Comparison of ENCODE assay signal across 13 cellular contexts in genomic region chr17:4176803-4177472, GRCh38. TPM values are rescaled to one million over a fixed set of nuclear protein-coding genes. Genes with fewer than 3 reads are reported as not detected.
DNase-seq lines count a peak whose midpoint lies in the region; ATAC-seq and TF ChIP-seq lines count a peak whose summit lies in the region.
"Had no signal": no experiment of that assay in that cellular context is flagged by ENCODE, and none has a peak within 500 bp of the region (broad histone marks: within the 10 kb centered on the region; RNA-seq: fewer than 3 reads in every experiment).

No MANE protein-coding gene starts in this region.

- H3K27ac ChIP-seq in body of pancreas (no peak overlapping the region), uterus (no peak overlapping the region)
- H3K27ac ChIP-seq: neural progenitor cell had no signal

- CTCF ChIA-PET in activated CD8-positive, alpha-beta T cell treated with anti-CD3 and anti-CD28 coated beads for 36 hours (lab: Charles Lee) = interaction anchor here (1.4 to 1.5 kb wide), 3 partner anchors 23 to 263 kb away, joined by 3 to 6 read pairs (median 5); no protein-coding TSS in a partner anchor

- H3K9me3 ChIP-seq in body of pancreas (no peaks in the 10 kb centered on the region), uterus (no peaks in the 10 kb centered on the region)

- H3K4me1 Mint-ChIP-seq in activated T-cell treated with anti-CD3 and anti-CD28 coated beads, Interleukin-2, amount 50 U/mL, for 4 hours (ENCODE audit: low read depth) = peaks cover 56% of the 10 kb centered on the region
- H3K4me1 Mint-ChIP-seq in activated CD8-positive, alpha-beta T cell treated with anti-CD3 and anti-CD28 coated beads for 36 hours (ENCODE audit: low read depth) = peaks cover 48% of the 10 kb centered on the region
- peaks cover 50% of the 10 kb centered on the region for H3K4me1 Mint-ChIP-seq in mesothelial cell of epicardium
- H3K4me1 Mint-ChIP-seq in stimulated activated naive CD8-positive, alpha-beta T cell treated with anti-CD3 and anti-CD28 coated beads, Interleukin-15, Interleukin-2, amounts not matched to agents 100 ng/mL and 50 ng/mL, for 24 hours (ENCODE audit: low read depth) = peaks cover 48% of the 10 kb centered on the region
- H3K4me1 Mint-ChIP-seq: brain, neural progenitor cell had no signal

- TF ChIP-seq CTCF in activated CD8-positive, alpha-beta T cell treated with anti-CD3 and anti-CD28 coated beads for 36 hours (IDR thresholded peaks at IDR 0.05) = no peak
- TF ChIP-seq CTCF in mesothelial cell of epicardium (IDR thresholded peaks at IDR 0.05; ENCODE audit: unreplicated experiment) = no peak
- TF ChIP-seq CTCF in body of pancreas (IDR thresholded peaks at IDR 0.05) = no peak
- TF ChIP-seq CTCF in uterus (IDR thresholded peaks at IDR 0.05) = no peak

- H3K4me1 ChIP-seq in body of pancreas = no peaks in the 10 kb centered on the region
- no peaks in the 10 kb centered on the region for H3K4me1 ChIP-seq in uterus
- H3K4me1 ChIP-seq: neural progenitor cell had no signal

- H3K36me3 ChIP-seq in body of pancreas (replicated peaks in 1 of 2; ENCODE audit: insufficient read depth in 1 of 2, low read depth in 2 of 2) = peaks cover 10 to 53% of the 10 kb centered on the region in 2 donors
- no peaks in the 10 kb centered on the region for H3K36me3 ChIP-seq in uterus
- H3K36me3 ChIP-seq: neural progenitor cell had no signal

- no peak overlapping the region for H3K4me3 ChIP-seq in body of pancreas
- H3K4me3 ChIP-seq in uterus = no peak overlapping the region
- H3K4me3 ChIP-seq: neural progenitor cell had no signal

- H3K27ac Mint-ChIP-seq in activated CD8-positive, alpha-beta T cell treated with anti-CD3 and anti-CD28 coated beads for 36 hours = peak overlapping the region; percentile 98
- peak overlapping the region; percentile 96 for H3K27ac Mint-ChIP-seq in mesothelial cell of epicardium
- peak overlapping the region; percentile 87 for H3K27ac Mint-ChIP-seq in stimulated activated naive CD8-positive, alpha-beta T cell treated with anti-CD3 and anti-CD28 coated beads, Interleukin-15, Interleukin-2, amounts not matched to agents 100 ng/mL and 50 ng/mL, for 24 hours
- H3K27ac Mint-ChIP-seq: neural progenitor cell had no signal

- peak overlapping the region; percentile 72 for H3K4me3 Mint-ChIP-seq in activated T-cell treated with anti-CD3 and anti-CD28 coated beads, Interleukin-2, amount 50 U/mL, for 4 hours
- peak overlapping the region; percentile 60 for H3K4me3 Mint-ChIP-seq in activated CD8-positive, alpha-beta T cell treated with anti-CD3 and anti-CD28 coated beads for 36 hours
- peak overlapping the region; percentile 7 for H3K4me3 Mint-ChIP-seq in mesothelial cell of epicardium
- H3K4me3 Mint-ChIP-seq in stimulated activated naive CD8-positive, alpha-beta T cell treated with anti-CD3 and anti-CD28 coated beads, Interleukin-15, Interleukin-2, amounts not matched to agents 100 ng/mL and 50 ng/mL, for 24 hours = peak overlapping the region; percentile 74
- H3K4me3 Mint-ChIP-seq: brain, neural progenitor cell had no signal

- no peaks in the 10 kb centered on the region for H3K27me3 ChIP-seq in body of pancreas
- no peaks in the 10 kb centered on the region for H3K27me3 ChIP-seq in uterus
- H3K27me3 ChIP-seq: neural progenitor cell had no signal

- H3K9me3 Mint-ChIP-seq in activated T-cell treated with anti-CD3 and anti-CD28 coated beads, Interleukin-2, amount 50 U/mL, for 4 hours = no peaks in the 10 kb centered on the region
- no peaks in the 10 kb centered on the region for H3K9me3 Mint-ChIP-seq in activated CD8-positive, alpha-beta T cell treated with anti-CD3 and anti-CD28 coated beads for 36 hours
- H3K9me3 Mint-ChIP-seq in mesothelial cell of epicardium = no peaks in the 10 kb centered on the region
- H3K9me3 Mint-ChIP-seq in stimulated activated naive CD8-positive, alpha-beta T cell treated with anti-CD3 and anti-CD28 coated beads, Interleukin-15, Interleukin-2, amounts not matched to agents 100 ng/mL and 50 ng/mL, for 24 hours = no peaks in the 10 kb centered on the region
- H3K9me3 Mint-ChIP-seq: brain, neural progenitor cell had no signal

- intact Hi-C loops in activated CD8-positive, alpha-beta T cell treated with anti-CD3 and anti-CD28 coated beads for 36 hours (cut with micrococcal nuclease) = no loop called here
- intact Hi-C loops in body of pancreas (cut with DNase I) (no loop called here), uterus (cut with DNase I; ENCODE audit: low total_unique reads) (no loop called here)

- TF ChIP-seq POLR2A in body of pancreas (IDR thresholded peaks at IDR 0.05) (no peak), uterus (IDR thresholded peaks at IDR 0.05) (no peak)

- H3K27me3 Mint-ChIP-seq in activated T-cell treated with anti-CD3 and anti-CD28 coated beads, Interleukin-2, amount 50 U/mL, for 4 hours (ENCODE audit: low read depth) = no peaks in the 10 kb centered on the region
- no peaks in the 10 kb centered on the region for H3K27me3 Mint-ChIP-seq in activated CD8-positive, alpha-beta T cell treated with anti-CD3 and anti-CD28 coated beads for 36 hours
- no peaks in the 10 kb centered on the region for H3K27me3 Mint-ChIP-seq in mesothelial cell of epicardium (ENCODE audit: low read depth)
- no peaks in the 10 kb centered on the region for H3K27me3 Mint-ChIP-seq in stimulated activated naive CD8-positive, alpha-beta T cell treated with anti-CD3 and anti-CD28 coated beads, Interleukin-15, Interleukin-2, amounts not matched to agents 100 ng/mL and 50 ng/mL, for 24 hours
- H3K27me3 Mint-ChIP-seq: brain had no signal

- POLR2A ChIA-PET in activated CD8-positive, alpha-beta T cell treated with anti-CD3 and anti-CD28 coated beads for 36 hours (lab: Charles Lee) = interaction anchor here (1.2 to 3.3 kb wide), 5 partner anchors 10 to 790 kb away, joined by 3 to 25 read pairs (median 5); partner anchors contain the start of genes ANKFY1, CYB5D2 and ZZEF1

- ATAC-seq in activated T-cell treated with anti-CD3 and anti-CD28 coated beads, Interleukin-2, amount 50 U/mL, for 4 hours = peak in 1 of 2 donors; percentile 51
- peak; percentile 35 for ATAC-seq in activated CD8-positive, alpha-beta T cell treated with anti-CD3 and anti-CD28 coated beads for 36 hours
- ATAC-seq in body of pancreas (no peak), GM19023 (IDR thresholded peaks at IDR 0.05; ENCODE audit: unreplicated experiment) (no peak)

- no peak for DNase-seq in activated T-cell treated with anti-CD3 and anti-CD28 coated beads, Interleukin-2, amount 50 U/mL, for 4 hours
- DNase-seq in activated T-cell treated with anti-CD3 and anti-CD28 coated beads for 4 hours (no peak), mesothelial cell of epicardium (ENCODE audit: low spot score in 2 of 2, unreplicated experiment in 2 of 2) (no peak), body of pancreas (no peak), uterus (no peak)
- peak; percentile 57 for DNase-seq in activated CD8-positive, alpha-beta T cell treated with anti-CD3 and anti-CD28 coated beads for 36 hours
- DNase-seq: kidney glomerular epithelial cell, NCI-H526 treated with DMSO at 0.1 percent for 48 hours, T-helper 9 cell had no signal

- H3K36me3 Mint-ChIP-seq in activated T-cell treated with anti-CD3 and anti-CD28 coated beads, Interleukin-2, amount 50 U/mL, for 4 hours (ENCODE audit: insufficient read depth) = peaks cover 47% of the 10 kb centered on the region
- peaks cover 57% of the 10 kb centered on the region for H3K36me3 Mint-ChIP-seq in activated CD8-positive, alpha-beta T cell treated with anti-CD3 and anti-CD28 coated beads for 36 hours (ENCODE audit: low read depth)
- H3K36me3 Mint-ChIP-seq in mesothelial cell of epicardium = peaks cover 43% of the 10 kb centered on the region
- H3K36me3 Mint-ChIP-seq in stimulated activated naive CD8-positive, alpha-beta T cell treated with anti-CD3 and anti-CD28 coated beads, Interleukin-15, Interleukin-2, amounts not matched to agents 100 ng/mL and 50 ng/mL, for 24 hours (ENCODE audit: low read depth) = peaks cover 83% of the 10 kb centered on the region

- WGBS in body of pancreas, 2 donors = 87 to 98% methylated on average over 6 to 12 of the region's 12 CpGs

RNA-seq across cellular contexts. Expression of gene CYB5D2, which starts 33.9 kb away (rescaled TPM):
- total RNA-seq in activated T-cell treated with anti-CD3 and anti-CD28 coated beads, Interleukin-2, amount 50 U/mL, for 4 hours = 1 to 10 TPM; 5.2 to 6.0 (median 5.2) TPM
- 1 to 10 TPM; 7.1 to 8.1 TPM for total RNA-seq in activated CD8-positive, alpha-beta T cell treated with anti-CD3 and anti-CD28 coated beads for 36 hours
- total RNA-seq in mesothelial cell of epicardium (13.6 to 15.9 TPM (median 14.9 TPM) in 3 replicates), body of pancreas (10 to 100 TPM; 23.1 to 24.1 TPM), uterus (10 to 100 TPM; 15.6 to 25.5 (median 19.7) TPM)

RNA-seq across cellular contexts. Expression of gene ZZEF1, which starts 34.1 kb away (rescaled TPM):
- total RNA-seq in activated T-cell treated with anti-CD3 and anti-CD28 coated beads, Interleukin-2, amount 50 U/mL, for 4 hours = 10 to 100 TPM; 32.5 to 35.5 (median 34.6) TPM
- 10 to 100 TPM; 28.1 to 30.6 TPM for total RNA-seq in activated CD8-positive, alpha-beta T cell treated with anti-CD3 and anti-CD28 coated beads for 36 hours
- total RNA-seq in mesothelial cell of epicardium (42.2 to 45.9 TPM (median 44.1 TPM) in 3 replicates), body of pancreas (10 to 100 TPM; 47.2 to 96.2 TPM), uterus (10 to 100 TPM; 25.4 to 88.0 (median 39.9) TPM)

Comparison
In these comparisons a context has a peak if more than half of its experiments do, and no peak if none do; other contexts are left out.
1. H3K4me3 Mint-ChIP-seq: peak in every context shown above with its lines; median percentile 74 in stimulated activated naive CD8-positive, alpha-beta T cell treated with anti-CD3 and anti-CD28 coated beads, Interleukin-15, Interleukin-2, amounts not matched to agents 100 ng/mL and 50 ng/mL, for 24 hours; 72 in activated T-cell treated with anti-CD3 and anti-CD28 coated beads, Interleukin-2, amount 50 U/mL, for 4 hours; 60 in activated CD8-positive, alpha-beta T cell treated with anti-CD3 and anti-CD28 coated beads for 36 hours; 7 in mesothelial cell of epicardium.